8 cellular contexts compared by ENCODE assay signal in genomic region chr14:105092124-105092911, GRCh38. TPM values are rescaled to one million over a fixed set of nuclear protein-coding genes. Genes with fewer than 3 reads are reported as not detected.
DNase-seq lines count a peak whose midpoint lies in the region; ATAC-seq and FAIRE-seq lines count a peak whose summit lies in the region.

No MANE protein-coding gene starts in this region.

- peak overlapping the region; percentile 84 for H3K4me3 Mint-ChIP-seq in T-helper 2 cell treated with Interferon-gamma antibody and Interleukin-4, amounts not matched to agents 5 μg/mL and 100 μg/mL, for 36 hours

- no peaks in the 10 kb centered on the region for H3K36me3 ChIP-seq in small intestine (ENCODE audit: control insufficient read depth in 2 of 2, insufficient read depth in 2 of 2, low read length in 2 of 2)

- no peaks in the 10 kb centered on the region for H3K36me3 Mint-ChIP-seq in T-helper 2 cell treated with Interferon-gamma antibody and Interleukin-4, amounts not matched to agents 5 μg/mL and 100 μg/mL, for 36 hours (ENCODE audit: low read depth)

- peak; percentile 1 for ATAC-seq in left ventricle myocardium superior

- peaks cover 3 to 9% of the 10 kb centered on the region in 2 donors for H3K4me1 ChIP-seq in small intestine (ENCODE audit: control insufficient read depth in 2 of 2, insufficient read depth in 1 of 2, low read depth in 1 of 2, low read length in 1 of 2)

- H3K4me3 ChIP-seq in small intestine (ENCODE audit: low read depth in 1 of 2, low read length in 2 of 2): peak overlapping the region in 1 of 2 donors; percentile 68

- H3K4me1 Mint-ChIP-seq in T-helper 2 cell treated with Interferon-gamma antibody and Interleukin-4, amounts not matched to agents 5 μg/mL and 100 μg/mL, for 36 hours (ENCODE audit: low read depth): peaks cover 10% of the 10 kb centered on the region

- peaks cover 15% of the 10 kb centered on the region for H3K27me3 Mint-ChIP-seq in T-helper 2 cell treated with Interferon-gamma antibody and Interleukin-4, amounts not matched to agents 5 μg/mL and 100 μg/mL, for 36 hours (ENCODE audit: low read depth)

- H3K9me3 Mint-ChIP-seq in T-helper 2 cell treated with Interferon-gamma antibody and Interleukin-4, amounts not matched to agents 5 μg/mL and 100 μg/mL, for 36 hours: no peaks in the 10 kb centered on the region

- H3K9me3 ChIP-seq in small intestine (ENCODE audit: control insufficient read depth, low read depth): no peaks in the 10 kb centered on the region

- FAIRE-seq in small intestine (lab: Jason Lieb, UNC): no peak

- H3K27me3 ChIP-seq in small intestine (ENCODE audit: control insufficient read depth in 2 of 2, insufficient read depth in 2 of 2, low read length in 2 of 2): no peaks in the 10 kb centered on the region

- no peak for DNase-seq in T-helper 2 cell treated with Interferon-gamma antibody and Interleukin-4, amounts not matched to agents 5 μg/mL and 100 μg/mL, for 36 hours (ENCODE audit: low spot score)
- DNase-seq in T-helper 2 cell: no peak
- DNase-seq in activated T-cell treated with anti-CD3 and anti-CD28 coated beads, Interleukin-2, amount 50 U/mL, for 48 hours: peak; percentile 31 to 42
- DNase-seq in left ventricle myocardium superior: peak; percentile 41
- DNase-seq in small intestine: peak; percentile 88
- DNase-seq in GOT3 (lab: John Stamatoyannopoulos, UW): no peak
- DNase-seq in HuH-7 (ENCODE audit: low spot score): no peak
- no peak for DNase-seq in NOMO-1 treated with dmso at 0.1 percent for 144 hours (lab: John Stamatoyannopoulos, UW; ENCODE audit: unreplicated experiment)

- peak overlapping the region; percentile 93 to 98 for H3K27ac ChIP-seq in small intestine (ENCODE audit: low read depth in 1 of 2, low read length in 1 of 2)

- H3K27ac Mint-ChIP-seq in T-helper 2 cell treated with Interferon-gamma antibody and Interleukin-4, amounts not matched to agents 5 μg/mL and 100 μg/mL, for 36 hours: peak overlapping the region; percentile 12

- intact Hi-C loops in left ventricle myocardium superior (cut with micrococcal nuclease): no loop called here

- WGBS in small intestine, 3 donors: 17 to 42% (median 23%) methylated on average over 19 to 25 of the region's 25 CpGs

RNA-seq across cellular contexts. Expression of gene GPR132, which starts 27.1 kb away (rescaled TPM):
- total RNA-seq in left ventricle myocardium superior: 1.3 TPM
- polyA plus RNA-seq in small intestine: 1 to 10 TPM in 1 of 3 donors, under 1 TPM in 1, not detected in 1; 0.81 to 1.1 TPM

Comparison
In these comparisons a context has a peak if more than half of its experiments do, and no peak if none do; other contexts are left out.
1. DNase-seq: peak in activated T-cell treated with anti-CD3 and anti-CD28 coated beads, Interleukin-2, amount 50 U/mL, for 48 hours (2 of 2), left ventricle myocardium superior (single experiment) and small intestine (single experiment); none in T-helper 2 cell treated with Interferon-gamma antibody and Interleukin-4, amounts not matched to agents 5 μg/mL and 100 μg/mL, for 36 hours (single experiment), T-helper 2 cell (0 of 5), GOT3 (single experiment), HuH-7 (single experiment) and NOMO-1 treated with dmso at 0.1 percent for 144 hours (single experiment).